11 cellular contexts compared by ENCODE assay signal in the genomic region with DNA sequence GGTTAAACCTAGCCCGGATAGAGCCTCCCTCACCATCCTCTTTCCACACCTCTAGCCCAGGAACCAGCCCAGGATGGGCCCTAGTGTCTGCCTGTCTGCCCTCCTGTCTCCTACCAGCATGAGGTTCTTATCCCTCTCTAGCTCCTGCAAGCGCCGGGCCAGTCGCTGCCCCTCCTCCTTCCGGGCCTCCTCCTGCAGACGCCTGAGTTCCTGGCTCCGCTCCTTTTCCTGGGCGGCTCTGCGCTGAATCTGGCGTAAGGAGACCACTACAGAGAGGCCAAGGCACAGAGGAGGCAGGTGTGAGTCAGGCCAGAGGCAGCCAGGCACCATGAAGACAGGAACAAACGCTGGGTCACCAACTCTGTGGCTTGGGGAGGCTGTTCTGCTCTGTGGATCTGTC.
DNase-seq lines count a peak whose midpoint lies in the region; ATAC-seq and TF ChIP-seq lines count a peak whose summit lies in the region.
"Had no signal": no experiment of that assay in that cellular context is flagged by ENCODE, and none has a peak within 500 bp of the region (broad histone marks: within the 10 kb centered on the region; RNA-seq: fewer than 3 reads in every experiment).

No MANE protein-coding gene starts in this region.

- H3K9me3 Mint-ChIP-seq in nephron progenitor cell = no peaks in the 10 kb centered on the region
- H3K9me3 Mint-ChIP-seq: mesothelial cell of epicardium had no signal

- H3K4me3 Mint-ChIP-seq in nephron progenitor cell = no peak overlapping the region
- H3K4me3 Mint-ChIP-seq: B cell, mesothelial cell of epicardium, T-helper 17 cell had no signal

- TF ChIP-seq CTCF in nephron progenitor cell (IDR thresholded peaks at IDR 0.05) = no peak

- DNase-seq in AG08395 (ENCODE audit: low spot score) (peak; percentile 50), fibroblast of the conjunctiva (ENCODE audit: low read depth) (peak; percentile 21), nephron progenitor cell (peak; percentile 53), SKM-1 treated with dmso at 0.1 percent for 144 hours (lab: John Stamatoyannopoulos, UW; ENCODE audit: unreplicated experiment) (no peak)
- DNase-seq: T-helper 17 cell had no signal

- H3K4me1 Mint-ChIP-seq in nephron progenitor cell = peaks cover 33% of the 10 kb centered on the region

- ATAC-seq in SK-N-SH treated with all-trans-retinoic acid at 6 μM for 48 hours (peak; percentile 80), GM21526 (IDR thresholded peaks at IDR 0.05; ENCODE audit: low FRiP score, unreplicated experiment) (no peak), HG03378 (IDR thresholded peaks at IDR 0.05; ENCODE audit: unreplicated experiment) (no peak), GM21825 (IDR thresholded peaks at IDR 0.05; ENCODE audit: unreplicated experiment) (no peak)
- ATAC-seq: T-helper 17 cell had no signal

- H3K27me3 Mint-ChIP-seq in nephron progenitor cell (ENCODE audit: low read depth, poor library complexity) = peaks cover 10% of the 10 kb centered on the region
- H3K27me3 Mint-ChIP-seq: B cell, T-helper 17 cell had no signal

- no peak overlapping the region for H3K27ac Mint-ChIP-seq in nephron progenitor cell
- H3K27ac Mint-ChIP-seq: B cell, mesothelial cell of epicardium, T-helper 17 cell had no signal

- peaks cover 21% of the 10 kb centered on the region for H3K36me3 Mint-ChIP-seq in nephron progenitor cell (ENCODE audit: low read depth)

TF ChIP-seq in SK-N-SH treated with all-trans-retinoic acid at 6 μM for 48 hours, 23 proteins besides CTCF, POLR2A, EP300 and RAD21:
- no peak for TF ChIP-seq OSR1 (CRISPR knock-in tag; IDR thresholded peaks at IDR 0.05)
- TF ChIP-seq ZNF8 (CRISPR knock-in tag; IDR thresholded peaks at IDR 0.05) = no peak
- TF ChIP-seq CSDC2 (CRISPR knock-in tag; IDR thresholded peaks at IDR 0.05) = no peak
- no peak for TF ChIP-seq PPARA (CRISPR knock-in tag; IDR thresholded peaks at IDR 0.05; ENCODE audit: borderline replicate concordance)
- no peak for TF ChIP-seq ZC3H10 (CRISPR knock-in tag; IDR thresholded peaks at IDR 0.05)
- TF ChIP-seq SNAI2 (CRISPR knock-in tag; IDR thresholded peaks at IDR 0.05) = no peak
- no peak for TF ChIP-seq CREB5 (CRISPR knock-in tag; IDR thresholded peaks at IDR 0.05; ENCODE audit: low read depth)
- TF ChIP-seq GLIS3 (CRISPR knock-in tag; IDR thresholded peaks at IDR 0.05) = no peak
- TF ChIP-seq ESRRG (CRISPR knock-in tag; IDR thresholded peaks at IDR 0.05) = no peak
- TF ChIP-seq TOX (CRISPR knock-in tag; IDR thresholded peaks at IDR 0.05; ENCODE audit: borderline replicate concordance) = no peak
- TF ChIP-seq, protein P1, sequence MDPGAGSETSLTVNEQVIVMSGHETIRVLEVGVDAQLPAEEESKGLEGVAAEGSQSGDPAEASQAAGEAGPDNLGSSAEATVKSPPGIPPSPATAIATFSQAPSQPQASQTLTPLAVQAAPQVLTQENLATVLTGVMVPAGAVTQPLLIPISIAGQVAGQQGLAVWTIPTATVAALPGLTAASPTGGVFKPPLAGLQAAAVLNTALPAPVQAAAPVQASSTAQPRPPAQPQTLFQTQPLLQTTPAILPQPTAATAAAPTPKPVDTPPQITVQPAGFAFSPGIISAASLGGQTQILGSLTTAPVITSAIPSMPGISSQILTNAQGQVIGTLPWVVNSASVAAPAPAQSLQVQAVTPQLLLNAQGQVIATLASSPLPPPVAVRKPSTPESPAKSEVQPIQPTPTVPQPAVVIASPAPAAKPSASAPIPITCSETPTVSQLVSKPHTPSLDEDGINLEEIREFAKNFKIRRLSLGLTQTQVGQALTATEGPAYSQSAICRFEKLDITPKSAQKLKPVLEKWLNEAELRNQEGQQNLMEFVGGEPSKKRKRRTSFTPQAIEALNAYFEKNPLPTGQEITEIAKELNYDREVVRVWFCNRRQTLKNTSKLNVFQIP (CRISPR knock-in tag; IDR thresholded peaks at IDR 0.05; ENCODE audit: borderline replicate concordance, low read depth) = no peak
- no peak for TF ChIP-seq TSHZ2 (CRISPR knock-in tag; IDR thresholded peaks at IDR 0.05)
